ENCODE assay signal across 17 cellular contexts in the genomic region with DNA sequence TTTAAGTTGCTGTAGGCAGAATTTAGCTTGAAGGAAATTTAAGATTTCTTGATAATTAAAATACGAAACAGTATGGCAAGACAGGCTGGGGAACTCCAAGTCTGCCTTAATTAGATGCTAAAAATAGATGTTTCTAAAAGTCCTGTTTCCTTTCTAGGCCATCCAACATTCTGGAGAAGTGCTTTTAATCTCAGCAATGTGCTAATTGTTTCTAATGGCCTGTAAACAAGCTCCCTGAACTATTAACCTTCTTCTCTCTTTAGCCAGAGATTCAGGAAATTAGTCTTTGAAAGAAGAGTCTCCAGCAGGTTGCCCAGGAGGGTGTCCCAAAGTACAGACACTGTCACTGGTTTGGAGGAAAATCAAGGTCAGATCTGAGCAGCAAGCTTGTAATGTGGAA.
A peak's percentile ranks its signal among the peaks of the same experiment; 100 is the strongest.
DNase-seq lines count a peak whose midpoint lies in the region; ATAC-seq and TF ChIP-seq lines count a peak whose summit lies in the region.
"Had no signal": no experiment of that assay in that cellular context is flagged by ENCODE, and none has a peak within 500 bp of the region (broad histone marks: within the 10 kb centered on the region; RNA-seq: fewer than 3 reads in every experiment).

No MANE protein-coding gene starts in this region.

- CTCF ChIA-PET in activated CD4-positive, alpha-beta T cell treated with anti-CD3 and anti-CD28 coated beads, Interleukin-2, amount 10 ng/mL, durations not matched to agents 7 days and 5 days (lab: Charles Lee) = no interaction called here

- H3K4me1 ChIP-seq in GM23338 (ENCODE audit: insufficient read depth) (peaks cover 10% of the 10 kb centered on the region), endodermal cell (ENCODE audit: control insufficient read depth, insufficient read depth, low read length) (no peaks in the 10 kb centered on the region)
- H3K4me1 ChIP-seq: Caco-2 had no signal

- H3K27me3 Mint-ChIP-seq in GM23338 (ENCODE audit: insufficient read depth, low read depth, poor library complexity) = peaks cover 8% of the 10 kb centered on the region
- H3K27me3 Mint-ChIP-seq in endodermal cell (ENCODE audit: insufficient read depth) = peaks cover 22% of the 10 kb centered on the region
- H3K27me3 Mint-ChIP-seq in activated CD4-positive, alpha-beta T cell treated with anti-CD3 and anti-CD28 coated beads, Interleukin-2, amount 10 ng/mL, durations not matched to agents 7 days and 5 days = no peaks in the 10 kb centered on the region
- H3K27me3 Mint-ChIP-seq: CD4-positive, CD25-positive, alpha-beta regulatory T cell had no signal

- H3K36me3 Mint-ChIP-seq in GM23338 (ENCODE audit: low read depth) = peaks cover 7% of the 10 kb centered on the region
- H3K36me3 Mint-ChIP-seq in endodermal cell (ENCODE audit: low read depth) = peaks cover 3% of the 10 kb centered on the region
- no peaks in the 10 kb centered on the region for H3K36me3 Mint-ChIP-seq in activated CD4-positive, alpha-beta T cell treated with anti-CD3 and anti-CD28 coated beads, Interleukin-2, amount 10 ng/mL, durations not matched to agents 7 days and 5 days (ENCODE audit: low read depth)
- H3K36me3 Mint-ChIP-seq: CD4-positive, CD25-positive, alpha-beta regulatory T cell had no signal

- H3K4me1 Mint-ChIP-seq in GM23338 (peaks cover 35% of the 10 kb centered on the region), endodermal cell (peaks cover 9% of the 10 kb centered on the region)
- H3K4me1 Mint-ChIP-seq in activated CD4-positive, alpha-beta T cell treated with anti-CD3 and anti-CD28 coated beads, Interleukin-2, amount 10 ng/mL, durations not matched to agents 7 days and 5 days = no peaks in the 10 kb centered on the region
- H3K4me1 Mint-ChIP-seq: CD4-positive, CD25-positive, alpha-beta regulatory T cell had no signal

- no peak overlapping the region for H2AFZ ChIP-seq in GM23338

- H3K36me3 ChIP-seq in GM23338 (ENCODE audit: insufficient read depth) (no peaks in the 10 kb centered on the region), endodermal cell (ENCODE audit: control insufficient read depth, insufficient read depth, low read length) (no peaks in the 10 kb centered on the region), brain microvascular endothelial cell (replicated peaks) (no peaks in the 10 kb centered on the region)

- no peaks in the 10 kb centered on the region for H3F3A ChIP-seq in GM23338 (replicated peaks; ENCODE audit: low read depth)

- H3K9me2 ChIP-seq in GM23338 (ENCODE audit: insufficient read depth) = no peaks in the 10 kb centered on the region

- H3K79me2 ChIP-seq in GM23338 (replicated peaks; ENCODE audit: insufficient read depth) = no peaks in the 10 kb centered on the region

- no peak overlapping the region for H3K4me2 ChIP-seq in GM23338

- H3K4me3 ChIP-seq in GM23338 (no peak overlapping the region), endodermal cell (ENCODE audit: low read length) (no peak overlapping the region), brain microvascular endothelial cell (ENCODE audit: low read depth, low read length) (no peak overlapping the region)
- H3K4me3 ChIP-seq: SK-N-MC had no signal

- WGBS in endodermal cell (ENCODE audit: insufficient coverage in 1 of 2, insufficient read length in 1 of 2), 2 experiments = 74 to 100% methylated on average over 1 of the region's 1 CpG

- H3K9me3 ChIP-seq in endodermal cell (ENCODE audit: control insufficient read depth, low read length) = no peaks in the 10 kb centered on the region
- H3K9me3 ChIP-seq: Caco-2 had no signal

- no peaks in the 10 kb centered on the region for H4K20me1 ChIP-seq in GM23338 (replicated peaks; ENCODE audit: insufficient read depth)

- no peak overlapping the region for H3K4me3 Mint-ChIP-seq in GM23338
- no peak overlapping the region for H3K4me3 Mint-ChIP-seq in endodermal cell
- H3K4me3 Mint-ChIP-seq in activated CD4-positive, alpha-beta T cell treated with anti-CD3 and anti-CD28 coated beads, Interleukin-2, amount 10 ng/mL, durations not matched to agents 7 days and 5 days = no peak overlapping the region
- H3K4me3 Mint-ChIP-seq: CD4-positive, CD25-positive, alpha-beta regulatory T cell had no signal

- peak; percentile 8 for DNase-seq in Ammon's horn (ENCODE audit: low spot score)
- peak; percentile 27 for DNase-seq in GM23338 (ENCODE audit: low spot score)
- DNase-seq in endodermal cell = peak; percentile 61
- peak; percentile 4 for DNase-seq in medulla oblongata (ENCODE audit: extremely low spot score)
- DNase-seq in activated CD4-positive, alpha-beta T cell treated with anti-CD3 and anti-CD28 coated beads, Interleukin-2, amount 10 ng/mL, durations not matched to agents 7 days and 5 days = no peak
- no peak for DNase-seq in brain microvascular endothelial cell
- no peak for DNase-seq in activated CD8-positive, alpha-beta memory T cell treated with anti-CD3 and anti-CD28 coated beads, Interleukin-2, amount 50 U/mL, for 4 hours
- DNase-seq: Caco-2; CD4-positive, CD25-positive, alpha-beta regulatory T cell; EL; H7; KG1; NCI-H1417 treated with DMSO at 0.1 percent for 48 hours; NCI-H2029 treated with DMSO at 0.1 percent for 48 hours; NCI-H510A had no signal

- H3K27ac ChIP-seq in GM23338 (ENCODE audit: low read depth) (no peak overlapping the region), endodermal cell (ENCODE audit: low read depth, low read length) (no peak overlapping the region), brain microvascular endothelial cell (no peak overlapping the region)
- H3K27ac ChIP-seq: SK-N-MC had no signal

- TF ChIP-seq CTCF in GM23338 (conservative IDR thresholded peaks at IDR 0.05; ENCODE audit: low read depth in 2 of 2) = no peak
- no peak for TF ChIP-seq CTCF in endodermal cell (conservative IDR thresholded peaks at IDR 0.05)
- TF ChIP-seq CTCF in brain microvascular endothelial cell (IDR thresholded peaks at IDR 0.05; ENCODE audit: low read depth, low read length, missing control alignments) = no peak

- ATAC-seq in GM23338 = peak; percentile 23; the same call in 1 of the 3 replicates
- ATAC-seq: Panc1 had no signal

- peaks cover 12% of the 10 kb centered on the region for H3K9me3 Mint-ChIP-seq in GM23338
- peaks cover 13% of the 10 kb centered on the region for H3K9me3 Mint-ChIP-seq in endodermal cell
- no peaks in the 10 kb centered on the region for H3K9me3 Mint-ChIP-seq in activated CD4-positive, alpha-beta T cell treated with anti-CD3 and anti-CD28 coated beads, Interleukin-2, amount 10 ng/mL, durations not matched to agents 7 days and 5 days

- H3K9ac ChIP-seq in endodermal cell (ENCODE audit: extremely low read depth, low read length, poor library complexity, severe bottlenecking) = no peak overlapping the region

- POLR2A ChIA-PET in activated CD4-positive, alpha-beta T cell treated with anti-CD3 and anti-CD28 coated beads, Interleukin-2, amount 10 ng/mL, durations not matched to agents 7 days and 5 days (lab: Charles Lee) = no interaction called here

- H3K27me3 ChIP-seq in GM23338 (ENCODE audit: insufficient read depth) (no peaks in the 10 kb centered on the region), endodermal cell (ENCODE audit: control insufficient read depth, insufficient read depth, low read length, poor library complexity, severe bottlenecking) (no peaks in the 10 kb centered on the region), brain microvascular endothelial cell (replicated peaks) (no peaks in the 10 kb centered on the region)

- H3K27ac Mint-ChIP-seq in GM23338 = no peak overlapping the region
- peak overlapping the region; percentile 7 for H3K27ac Mint-ChIP-seq in endodermal cell
- no peak overlapping the region for H3K27ac Mint-ChIP-seq in activated CD4-positive, alpha-beta T cell treated with anti-CD3 and anti-CD28 coated beads, Interleukin-2, amount 10 ng/mL, durations not matched to agents 7 days and 5 days
- H3K27ac Mint-ChIP-seq: CD4-positive, CD25-positive, alpha-beta regulatory T cell had no signal

- in situ Hi-C loops in brain microvascular endothelial cell (cut with HindIII; ENCODE audit: low pct_ligation_motif_present, low sequenced_read_pairs) = no loop called here

TF ChIP-seq in GM23338, 12 proteins besides CTCF, POLR2A, EP300 and RAD21 (continues in another document):
- TF ChIP-seq NANOG (IDR thresholded peaks at IDR 0.05; ENCODE audit: borderline replicate concordance) (peak; percentile 49; the same call in 1 of the 2 replicates), ZNF114 (CRISPR knock-in tag; IDR thresholded peaks at IDR 0.05) (no peak), POLR2AphosphoS5 (IDR thresholded peaks at IDR 0.05; ENCODE audit: low read depth) (no peak), REST (IDR thresholded peaks at IDR 0.05; ENCODE audit: unreplicated experiment) (no peak), EZH2phosphoT487 (IDR thresholded peaks at IDR 0.05; ENCODE audit: unreplicated experiment) (no peak)

Comparison
In these comparisons a context has a peak if more than half of its experiments do, and no peak if none do; other contexts are left out.
1. DNase-seq: peak in Ammon's horn (single experiment), GM23338 (single experiment), endodermal cell (single experiment) and medulla oblongata (single experiment); none in activated CD4-positive, alpha-beta T cell treated with anti-CD3 and anti-CD28 coated beads, Interleukin-2, amount 10 ng/mL, durations not matched to agents 7 days and 5 days (single experiment), brain microvascular endothelial cell (single experiment) and activated CD8-positive, alpha-beta memory T cell treated with anti-CD3 and anti-CD28 coated beads, Interleukin-2, amount 50 U/mL, for 4 hours (single experiment).